Comparison of ENCODE assay signal across 35 cellular contexts in genomic region chr10:106679314-106679713, GRCh38.
"Had no signal": no experiment of that assay in that cellular context is flagged by ENCODE, and none has a peak within 500 bp of the region (broad histone marks: within the 10 kb centered on the region; RNA-seq: fewer than 3 reads in every experiment).

No MANE protein-coding gene starts in this region.

- H3K27ac ChIP-seq: KMS-11 had no signal

- DNase-seq: Karpas-422, Kasumi-1, KG1, MG63, MV-4-11, NCI-H1048, NCI-H1092, NCI-H1092 treated with DMSO at 0.1 percent for 48 hours, NCI-H1105, NCI-H1105 treated with DMSO at 0.1 percent for 48 hours, NCI-H1417, NCI-H1417 treated with DMSO at 0.1 percent for 48 hours, NCI-H1436, NCI-H1436 treated with DMSO at 0.1 percent for 48 hours, NCI-H146, NCI-H1694, NCI-H1694 treated with DMSO at 0.1 percent for 48 hours, NCI-H187, NCI-H187 treated with DMSO at 0.1 percent for 48 hours, NCI-H1930, NCI-H2029, NCI-H2029 treated with DMSO at 0.1 percent for 48 hours, NCI-H2081, NCI-H2081 treated with DMSO at 0.1 percent for 48 hours, NCI-H2107, NCI-H2171, NCI-H2171 treated with DMSO at 0.1 percent for 48 hours, NCI-H2227 treated with DMSO at 0.1 percent for 48 hours, NCI-H226, NCI-H345, NCI-H446, NCI-H446 treated with DMSO at 0.1 percent for 48 hours, NCI-H510A, NCI-H510A treated with DMSO at 0.1 percent for 48 hours had no signal

- H3K36me3 ChIP-seq: MG63 had no signal

- H3K27me3 ChIP-seq: MG63 had no signal

- H3K9ac ChIP-seq: KMS-11 had no signal

- H3K4me3 ChIP-seq: MG63 had no signal

- H3K4me2 ChIP-seq: KMS-11 had no signal
